11 cellular contexts compared by ENCODE assay signal in the genomic region with DNA sequence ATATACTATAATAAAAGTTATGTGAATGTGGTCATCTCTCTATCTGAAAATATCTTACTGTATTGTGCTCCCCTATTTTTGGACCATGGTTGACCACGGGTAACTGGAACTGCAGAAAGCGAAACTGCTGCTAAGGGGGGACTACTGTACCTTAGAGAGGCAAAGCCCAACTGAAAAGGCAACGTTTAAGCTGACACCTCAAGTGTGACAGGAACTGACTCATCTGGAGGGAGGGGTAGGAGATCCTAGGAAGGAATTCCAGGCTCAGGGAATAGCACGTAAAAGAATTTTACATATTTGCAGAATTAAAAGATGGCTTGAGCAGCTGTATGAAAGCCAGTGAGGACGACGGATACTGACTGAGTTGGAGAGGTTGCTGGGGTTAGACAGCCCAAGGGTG. TPM values are rescaled to one million over a fixed set of nuclear protein-coding genes. Genes with fewer than 3 reads are reported as not detected.
DNase-seq lines count a peak whose midpoint lies in the region; ATAC-seq and TF ChIP-seq lines count a peak whose summit lies in the region.
"Had no signal": no experiment of that assay in that cellular context is flagged by ENCODE, and none has a peak within 500 bp of the region (broad histone marks: within the 10 kb centered on the region; RNA-seq: fewer than 3 reads in every experiment).

No MANE protein-coding gene starts in this region.

- H3K4me3 Mint-ChIP-seq in activated CD4-positive, alpha-beta memory T cell treated with anti-CD3 and anti-CD28 coated beads for 36 hours: no peak overlapping the region

- TF ChIP-seq CTCF in fibroblast of villous mesenchyme (IDR thresholded peaks at IDR 0.05; ENCODE audit: insufficient read depth, low read depth, low read length): no peak

- intact Hi-C loops in activated CD4-positive, alpha-beta memory T cell treated with anti-CD3 and anti-CD28 coated beads for 36 hours (cut with micrococcal nuclease): no loop called here

- CTCF ChIA-PET in activated CD4-positive, alpha-beta memory T cell treated with anti-CD3 and anti-CD28 coated beads for 36 hours (lab: Charles Lee): no interaction called here

- no peaks in the 10 kb centered on the region for H3K9me3 Mint-ChIP-seq in activated CD4-positive, alpha-beta memory T cell treated with anti-CD3 and anti-CD28 coated beads for 36 hours

- ATAC-seq in GM21529 (IDR thresholded peaks at IDR 0.05; ENCODE audit: unreplicated experiment) (peak; percentile 71), GM21737 (IDR thresholded peaks at IDR 0.05; ENCODE audit: unreplicated experiment) (no peak)
- ATAC-seq: activated CD4-positive, CD25-positive, alpha-beta regulatory T cell treated with anti-CD3 and anti-CD28 coated beads, Interleukin-2, amount 50 U/mL, for 24 hours had no signal

- POLR2A ChIA-PET in activated CD4-positive, alpha-beta memory T cell treated with anti-CD3 and anti-CD28 coated beads for 36 hours (lab: Charles Lee): no interaction called here

- H3K27me3 Mint-ChIP-seq in activated CD4-positive, alpha-beta memory T cell treated with anti-CD3 and anti-CD28 coated beads for 36 hours: peaks cover 17% of the 10 kb centered on the region

- H3K4me1 Mint-ChIP-seq in activated CD4-positive, alpha-beta memory T cell treated with anti-CD3 and anti-CD28 coated beads for 36 hours (ENCODE audit: low read depth): no peaks in the 10 kb centered on the region

- DNase-seq in DMS53 treated with DMSO at 0.1 percent for 48 hours (lab: John Stamatoyannopoulos, UW; ENCODE audit: unreplicated experiment) (peak; percentile 4), M059J (ENCODE audit: low read depth) (peak; percentile 84), fibroblast of villous mesenchyme (ENCODE audit: low read depth) (peak; percentile 62)
- no peak for DNase-seq in activated CD4-positive, alpha-beta memory T cell treated with anti-CD3 and anti-CD28 coated beads for 36 hours
- DNase-seq in activated naive CD4-positive, alpha-beta T cell treated with Interleukin-2 at 50 U/mL for 16 hours: no peak
- DNase-seq in stimulated activated CD4-positive, alpha-beta T cell treated with anti-CD3 and anti-CD28 coated beads, Interleukin-2, amount 100 ng/mL, for 24 hours: no peak
- DNase-seq: kidney had no signal

- H3K36me3 Mint-ChIP-seq in activated CD4-positive, alpha-beta memory T cell treated with anti-CD3 and anti-CD28 coated beads for 36 hours: no peaks in the 10 kb centered on the region

- peak overlapping the region; percentile 2 for H3K4me3 ChIP-seq in fibroblast of villous mesenchyme (ENCODE audit: low read depth, low read length)
- H3K4me3 ChIP-seq: cardiac muscle cell had no signal

- H3K27ac Mint-ChIP-seq in activated CD4-positive, alpha-beta memory T cell treated with anti-CD3 and anti-CD28 coated beads for 36 hours: no peak overlapping the region

RNA-seq across cellular contexts. Expression of a gene that starts 34.8 kb away (rescaled TPM):
- 6.2 and 7.1 TPM in 2 replicates for total RNA-seq in M059J (2014; rRNA removed; shearing (Covaris generic))
- 1.6 and 2.6 TPM in 2 replicates for total RNA-seq in fibroblast of villous mesenchyme
- total RNA-seq in activated CD4-positive, alpha-beta memory T cell treated with anti-CD3 and anti-CD28 coated beads for 36 hours: not detected

Comparison
In these comparisons a context has a peak if more than half of its experiments do, and no peak if none do; other contexts are left out.
1. DNase-seq: peak in DMS53 treated with DMSO at 0.1 percent for 48 hours (single experiment), M059J (single experiment) and fibroblast of villous mesenchyme (single experiment); none in activated CD4-positive, alpha-beta memory T cell treated with anti-CD3 and anti-CD28 coated beads for 36 hours (single experiment), activated naive CD4-positive, alpha-beta T cell treated with Interleukin-2 at 50 U/mL for 16 hours (single experiment) and stimulated activated CD4-positive, alpha-beta T cell treated with anti-CD3 and anti-CD28 coated beads, Interleukin-2, amount 100 ng/mL, for 24 hours (0 of 2).